ENCODE assay signal across 16 cellular contexts in genomic region chr4:173214231-173214630, GRCh38.
"Had no signal": no experiment of that assay in that cellular context is flagged by ENCODE, and none has a peak within 500 bp of the region (broad histone marks: within the 10 kb centered on the region; RNA-seq: fewer than 3 reads in every experiment).

No MANE protein-coding gene starts in this region.

- H3K36me3 ChIP-seq: gastroesophageal sphincter, left ventricle myocardium inferior, tibial artery, uterus had no signal

- H3K27me3 ChIP-seq: gastroesophageal sphincter, tibial artery, uterus had no signal

- H3K36me3 Mint-ChIP-seq: stimulated activated effector memory CD8-positive, alpha-beta T cell treated with anti-CD3 and anti-CD28 coated beads, Interleukin-12 subunit alpha, Interleukin-12 subunit beta, amount 100 ng/mL, for 72 hours had no signal

- H3K27ac Mint-ChIP-seq: activated B cell treated with CpG ODN at 0.5 μM for 24 hours; activated CD4-positive, alpha-beta T cell treated with anti-CD3 and anti-CD28 coated beads, Interleukin-2, amount 10 ng/mL, durations not matched to agents 24 days and 14 days; activated naive CD4-positive, alpha-beta T cell treated with anti-CD3 and anti-CD28 coated beads for 36 hours; activated T-helper 17 cell treated with anti-CD3 and anti-CD28 coated beads, Interleukin-2, amount 50 U/mL, for 72 hours; stimulated activated effector memory CD8-positive, alpha-beta T cell treated with anti-CD3 and anti-CD28 coated beads, Interleukin-12 subunit alpha, Interleukin-12 subunit beta, amount 100 ng/mL, for 72 hours had no signal

- H3K9me3 Mint-ChIP-seq: activated B cell treated with CpG ODN at 0.5 μM for 24 hours; activated CD4-positive, alpha-beta T cell treated with anti-CD3 and anti-CD28 coated beads, Interleukin-2, amount 10 ng/mL, durations not matched to agents 24 days and 14 days; activated naive CD4-positive, alpha-beta T cell treated with anti-CD3 and anti-CD28 coated beads for 36 hours; activated T-helper 17 cell treated with anti-CD3 and anti-CD28 coated beads, Interleukin-2, amount 50 U/mL, for 72 hours; stimulated activated effector memory CD8-positive, alpha-beta T cell treated with anti-CD3 and anti-CD28 coated beads, Interleukin-12 subunit alpha, Interleukin-12 subunit beta, amount 100 ng/mL, for 72 hours had no signal

- H3K27me3 Mint-ChIP-seq: activated B cell treated with CpG ODN at 0.5 μM for 24 hours; activated CD4-positive, alpha-beta T cell treated with anti-CD3 and anti-CD28 coated beads, Interleukin-2, amount 10 ng/mL, durations not matched to agents 24 days and 14 days; activated T-helper 17 cell treated with anti-CD3 and anti-CD28 coated beads, Interleukin-2, amount 50 U/mL, for 72 hours had no signal

- H3K4me3 ChIP-seq: gastroesophageal sphincter, left ventricle myocardium inferior, tibial artery, uterus had no signal

- H3K4me3 Mint-ChIP-seq: activated B cell treated with CpG ODN at 0.5 μM for 24 hours; activated CD4-positive, alpha-beta T cell treated with anti-CD3 and anti-CD28 coated beads, Interleukin-2, amount 10 ng/mL, durations not matched to agents 24 days and 14 days; activated naive CD4-positive, alpha-beta T cell treated with anti-CD3 and anti-CD28 coated beads for 36 hours; activated T-helper 17 cell treated with anti-CD3 and anti-CD28 coated beads, Interleukin-2, amount 50 U/mL, for 72 hours; stimulated activated effector memory CD8-positive, alpha-beta T cell treated with anti-CD3 and anti-CD28 coated beads, Interleukin-12 subunit alpha, Interleukin-12 subunit beta, amount 100 ng/mL, for 72 hours had no signal

- H3K9me3 ChIP-seq: gastroesophageal sphincter, tibial artery, uterus had no signal

- H3K27ac ChIP-seq: gastroesophageal sphincter, left ventricle myocardium inferior, tibial artery, uterus had no signal

- DNase-seq: activated B cell treated with CpG ODN at 0.5 μM for 24 hours; activated CD4-positive, alpha-beta T cell treated with anti-CD3 and anti-CD28 coated beads, Interleukin-2, amount 10 ng/mL, durations not matched to agents 24 days and 14 days; activated naive CD4-positive, alpha-beta T cell treated with anti-CD3 and anti-CD28 coated beads for 36 hours; activated T-cell treated with anti-CD3 and anti-CD28 coated beads for 4 hours; central memory CD4-positive, alpha-beta T cell; cortex of kidney; effector memory CD4-positive, alpha-beta T cell; islet precursor cell; left ventricle myocardium inferior; posterior cingulate gyrus; T-helper 9 cell; tibial artery; uterus had no signal

- ATAC-seq: activated T-helper 17 cell treated with anti-CD3 and anti-CD28 coated beads, Interleukin-2, amount 50 U/mL, for 72 hours; gastroesophageal sphincter; stimulated activated effector memory CD8-positive, alpha-beta T cell treated with anti-CD3 and anti-CD28 coated beads, Interleukin-12 subunit alpha, Interleukin-12 subunit beta, amount 100 ng/mL, for 72 hours had no signal
